In genomic region chr17:4986951-4987766, GRCh38 we compare ENCODE assay signal across 1 cellular context.
A peak's percentile ranks its signal among the peaks of the same experiment; 100 is the strongest.
TF ChIP-seq lines count a peak whose summit lies in the region.

Gene CAMTA2 (minus strand): TSS chr17:4987675. CDS start chr17:4986222, 1,453 bp downstream.

TF ChIP-seq in HepG2, 621 proteins besides CTCF, POLR2A, EP300 and RAD21 (continued from another document and continues in another):
- TF ChIP-seq ZBTB46 (CRISPR knock-in tag; IDR thresholded peaks at IDR 0.05; ENCODE audit: borderline replicate concordance) (no peak), ZNF496 (CRISPR knock-in tag; IDR thresholded peaks at IDR 0.05; ENCODE audit: insufficient replicate concordance) (no peak), KDM3A (CRISPR knock-in tag; IDR thresholded peaks at IDR 0.05; ENCODE audit: low read depth) (no peak), NR2F1 (CRISPR knock-in tag; IDR thresholded peaks at IDR 0.05) (peak in 1 of 2 experiments; percentile 36; a peak in 1 of 4 replicates), ARNTL (CRISPR knock-in tag; IDR thresholded peaks at IDR 0.05) (no peak), AHDC1 (CRISPR knock-in tag; IDR thresholded peaks at IDR 0.05; ENCODE audit: borderline replicate concordance) (no peak; the same call in 1 of the 2 replicates), TFE3 (CRISPR knock-in tag; IDR thresholded peaks at IDR 0.05) (no peak), ATF1 (CRISPR knock-in tag; IDR thresholded peaks at IDR 0.05) (no peak), BCLAF1 (IDR thresholded peaks at IDR 0.05) (no peak), MED8 (CRISPR knock-in tag; IDR thresholded peaks at IDR 0.05; ENCODE audit: insufficient replicate concordance) (no peak), CAMTA2 (CRISPR knock-in tag; IDR thresholded peaks at IDR 0.05; ENCODE audit: borderline replicate concordance) (no peak), RERE (CRISPR knock-in tag; IDR thresholded peaks at IDR 0.05; ENCODE audit: low read depth) (no peak), IKZF1 (IDR thresholded peaks at IDR 0.05) (no peak), RARA (CRISPR knock-in tag; IDR thresholded peaks at IDR 0.05) (peak; percentile 25; the same call in 1 of the 2 replicates), DRAP1 (CRISPR knock-in tag; IDR thresholded peaks at IDR 0.05) (peak; percentile 64; the same call in 1 of the 2 replicates), ZNF24 (IDR thresholded peaks at IDR 0.05) (no peak), PAWR (CRISPR knock-in tag; IDR thresholded peaks at IDR 0.05; ENCODE audit: borderline replicate concordance) (no peak), CBX2 (IDR thresholded peaks at IDR 0.05; ENCODE audit: low read depth, low read length) (no peak), CBX2 (CRISPR knock-in tag; IDR thresholded peaks at IDR 0.05; ENCODE audit: low read depth) (0 out of 2 replicates have a peak, but pooled peaks have one; percentile 28), ZNF333 (CRISPR knock-in tag; IDR thresholded peaks at IDR 0.05; ENCODE audit: borderline replicate concordance) (no peak), CHCHD3 (CRISPR knock-in tag; IDR thresholded peaks at IDR 0.05) (no peak; the same call in 1 of the 2 replicates), HDAC1 (CRISPR knock-in tag; IDR thresholded peaks at IDR 0.05) (peak; percentile 92), MXI1 (IDR thresholded peaks at IDR 0.05; ENCODE audit: borderline replicate concordance, low read depth, low read length) (peak; percentile 26; the same call in 1 of the 3 replicates), RELA (CRISPR knock-in tag; IDR thresholded peaks at IDR 0.05) (0 out of 2 replicates have a peak, but pooled peaks have one; percentile 76), ZNF670 (CRISPR knock-in tag; IDR thresholded peaks at IDR 0.05; ENCODE audit: borderline replicate concordance) (peak; percentile 90; the same call in 1 of the 2 replicates), HMG20B (CRISPR knock-in tag; conservative IDR thresholded peaks at IDR 0.05) (no peak), ADNP (CRISPR knock-in tag; IDR thresholded peaks at IDR 0.05) (0 out of 2 replicates have a peak, but pooled peaks have one; percentile 51), HCFC1 (IDR thresholded peaks at IDR 0.05; ENCODE audit: low read depth, low read length) (no peak), POLR2AphosphoS2 (IDR thresholded peaks at IDR 0.05; ENCODE audit: low read depth, low read length) (no peak), TP53 (CRISPR knock-in tag; conservative IDR thresholded peaks at IDR 0.05) (no peak), MLXIP (CRISPR knock-in tag; IDR thresholded peaks at IDR 0.05; ENCODE audit: borderline replicate concordance) (no peak)
